In the genomic region with DNA sequence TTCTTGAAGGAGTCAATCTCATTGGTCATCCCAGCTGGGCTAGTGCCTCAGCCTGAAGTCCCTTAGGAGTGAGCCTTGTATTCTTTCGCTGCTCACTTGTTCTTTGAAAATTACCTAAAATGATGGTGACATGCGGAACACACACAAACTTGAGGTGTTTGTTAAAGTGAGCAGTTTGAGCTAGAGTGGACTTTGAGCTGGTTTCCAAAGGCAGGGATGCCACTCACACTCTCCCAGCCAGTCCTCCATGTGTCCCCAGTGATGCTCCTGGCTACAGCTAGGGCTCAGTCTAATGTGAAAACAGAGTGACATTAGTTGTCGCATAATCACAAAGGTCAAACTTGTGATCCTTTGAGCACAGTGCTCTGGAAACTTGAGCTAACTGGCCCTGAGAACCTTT, we compare ENCODE assay signal across 25 cellular contexts.
DNase-seq lines count a peak whose midpoint lies in the region; ATAC-seq, FAIRE-seq and TF ChIP-seq lines count a peak whose summit lies in the region.
"Had no signal": no experiment of that assay in that cellular context is flagged by ENCODE, and none has a peak within 500 bp of the region (broad histone marks: within the 10 kb centered on the region; RNA-seq: fewer than 3 reads in every experiment).

No MANE protein-coding gene starts in this region.

- no peak overlapping the region for H3K27ac Mint-ChIP-seq in nephron progenitor cell
- H3K27ac Mint-ChIP-seq: CD4-positive, alpha-beta memory T cell; H9; HFFc6 had no signal

- H3K36me3 ChIP-seq in K562 (ENCODE audit: control insufficient read depth, insufficient read depth, low read length) (peaks cover 13% of the 10 kb centered on the region; the same call in 2 of the 3 replicates), heart right ventricle (no peaks in the 10 kb centered on the region), HepG2 (replicated peaks in 1 of 2; ENCODE audit: control insufficient read depth in 1 of 2, insufficient read depth in 2 of 2, low read length in 2 of 2) (peaks cover 0 to 1% of the 10 kb centered on the region in 2 experiments; a peak in 1 of 5 replicates), A673 (ENCODE audit: insufficient read depth, low read length, poor library complexity, severe bottlenecking) (no peaks in the 10 kb centered on the region)

- H3K27me3 Mint-ChIP-seq in nephron progenitor cell (ENCODE audit: low read depth, poor library complexity) = no peaks in the 10 kb centered on the region
- H3K27me3 Mint-ChIP-seq: CD4-positive, alpha-beta memory T cell had no signal

- no peaks in the 10 kb centered on the region for H3K9me3 Mint-ChIP-seq in nephron progenitor cell
- H3K9me3 Mint-ChIP-seq: CD4-positive, alpha-beta memory T cell; H9; HFFc6 had no signal

- H3K4me1 ChIP-seq in K562 (replicated peaks in 1 of 2; ENCODE audit: control insufficient read depth in 2 of 2, insufficient read depth in 2 of 2, low read length in 2 of 2) (peaks cover 0 to 25% of the 10 kb centered on the region in 2 experiments; a peak in 4 of 5 replicates), heart right ventricle (peaks cover 5 to 30% (median 16%) of the 10 kb centered on the region in 9 donors), HepG2 (ENCODE audit: insufficient read depth, low read length) (peaks cover 24% of the 10 kb centered on the region), A673 (ENCODE audit: insufficient read depth, low read length, poor library complexity, severe bottlenecking) (no peaks in the 10 kb centered on the region)

- TF ChIP-seq RAD21 in K562 (CRISPR knock-in tag; conservative IDR thresholded peaks at IDR 0.05 in 1 of 2, IDR thresholded peaks at IDR 0.05 in 1 of 2) = no peak
- TF ChIP-seq RAD21 in HepG2 (CRISPR knock-in tag; IDR thresholded peaks at IDR 0.05) = no peak

- POLR2A ChIA-PET in K562 (lab: Yijun Ruan, JAX) = interaction anchor here (1.0 to 1.4 kb wide), 3 partner anchors 9 to 32 kb away, joined by 3 to 4 read pairs (median 3); no protein-coding TSS in a partner anchor
- POLR2A ChIA-PET in HepG2 (lab: Yijun Ruan, JAX) = interaction anchor here (0.6 to 1.4 kb wide), 4 partner anchors 17 to 166 kb away, joined by 3 to 6 read pairs (median 4); a partner anchor contains a TSS
- POLR2A ChIA-PET in A673 (lab: Charles Lee; ENCODE audit: low non-redundant PET) = no interaction called here

- H4K20me1 ChIP-seq in K562 (replicated peaks; ENCODE audit: control insufficient read depth, insufficient read depth, low read length) (no peaks in the 10 kb centered on the region), HepG2 (ENCODE audit: insufficient read depth, low read length) (no peaks in the 10 kb centered on the region)
- H4K20me1 ChIP-seq: BLaER1 treated with 17β-estradiol and CSF1 and Interleukin-3, amounts not matched to agents 10 nM and 100 nM had no signal

- DNase-seq in K562 (ENCODE audit: extremely low read depth in 1 of 4, low spot score in 3 of 4) (no peak), heart right ventricle (no peak), HepG2 (ENCODE audit: low spot score) (peak; percentile 67), nephron progenitor cell (no peak), A673 (ENCODE audit: low spot score) (no peak), COLO668 (lab: John Stamatoyannopoulos, UW; ENCODE audit: unreplicated experiment) (no peak), NCI-H2029 (lab: John Stamatoyannopoulos, UW) (no peak)
- DNase-seq: ACHN; CD4-positive, alpha-beta memory T cell; DND-41; H9; HFFc6; IMR-90; NCI-H1105 treated with DMSO at 0.1 percent for 48 hours; NCI-H2081; NCI-H2171 treated with DMSO at 0.1 percent for 48 hours; NCI-H446 treated with DMSO at 0.1 percent for 48 hours; NCI-H526 treated with DMSO at 0.1 percent for 48 hours; PC-3; SIG-M5; SK-N-SH had no signal

- peaks cover 12% of the 10 kb centered on the region for H3K4me1 Mint-ChIP-seq in nephron progenitor cell

- no peak for FAIRE-seq in K562 (lab: Jason Lieb, UNC)
- FAIRE-seq in HepG2 (lab: Jason Lieb, UNC) = peak; percentile 93
- FAIRE-seq: GM12878 had no signal

- intact Hi-C loops in K562 (cut with micrococcal nuclease) = no loop called here
- intact Hi-C loops in heart right ventricle (cut with DNase I) = no loop called here
- intact Hi-C loops in HepG2 (cut with micrococcal nuclease; ENCODE audit: unreplicated experiment) = no loop called here
- intact Hi-C loops in A673 (cut with micrococcal nuclease; ENCODE audit: unreplicated experiment) = no loop called here

- TF ChIP-seq CTCF in K562 (IDR thresholded peaks at IDR 0.05 in 2 of 3, conservative IDR thresholded peaks at IDR 0.05 in 1 of 3; ENCODE audit: insufficient read depth in 2 of 3, low read depth in 1 of 3, low read length in 3 of 3) = no peak
- TF ChIP-seq CTCF in heart right ventricle (IDR thresholded peaks at IDR 0.05) = no peak
- no peak for TF ChIP-seq CTCF in HepG2 (CRISPR knock-in tag; IDR thresholded peaks at IDR 0.05)
- no peak for TF ChIP-seq CTCF in nephron progenitor cell (IDR thresholded peaks at IDR 0.05)
- no peak for TF ChIP-seq CTCF in A673 (conservative IDR thresholded peaks at IDR 0.05; ENCODE audit: low read depth, low read length)

- no peak overlapping the region for H3K4me3 ChIP-seq in K562
- no peak overlapping the region for H3K4me3 ChIP-seq in heart right ventricle
- H3K4me3 ChIP-seq in HepG2 (replicated peaks in 1 of 3; ENCODE audit: insufficient read depth in 1 of 3, low read depth in 2 of 3, low read length in 3 of 3) = peak overlapping the region in 1 of 3 experiments; percentile 22; a peak in 1 of 6 replicates
- no peak overlapping the region for H3K4me3 ChIP-seq in A673 (ENCODE audit: low read depth, low read length, poor library complexity, severe bottlenecking)
- H3K4me3 ChIP-seq: BLaER1 treated with 17β-estradiol and CSF1 and Interleukin-3, amounts not matched to agents 10 nM and 100 nM; GM12878; GM23248 had no signal

- BruUV-seq in K562 (replicated peaks; lab: Mats Ljungman, UMichigan) (no TSS peak), HepG2 (replicated peaks; lab: Mats Ljungman, UMichigan) (no TSS peak), A673 (replicated peaks; lab: Mats Ljungman, UMichigan) (no TSS peak)

- no peaks in the 10 kb centered on the region for H3K36me3 Mint-ChIP-seq in nephron progenitor cell (ENCODE audit: low read depth)
- H3K36me3 Mint-ChIP-seq: CD4-positive, alpha-beta memory T cell had no signal

- 80% methylated on average over 3 of the region's 3 CpGs for WGBS in K562 (ENCODE audit: insufficient coverage, low coverage, missing lambda C conversion rate)
- WGBS in heart right ventricle, 2 donors = 97% methylated on average over 3 of the region's 3 CpGs
- WGBS in HepG2 (ENCODE audit: low lambda C conversion rate) = 67% methylated on average over 2 of the region's 3 CpGs

- H3K79me2 ChIP-seq in K562 (ENCODE audit: control insufficient read depth, insufficient read depth, low read length) (no peaks in the 10 kb centered on the region), HepG2 (ENCODE audit: insufficient read depth, low read length) (no peaks in the 10 kb centered on the region)

- TF ChIP-seq POLR2A in K562 (conservative IDR thresholded peaks at IDR 0.05) = no peak
- TF ChIP-seq POLR2A in HepG2 (IDR thresholded peaks at IDR 0.05; ENCODE audit: insufficient read depth in 1 of 2, low read depth in 2 of 2, low read length in 2 of 2) = no peak

- CTCF ChIA-PET in K562 (lab: Yijun Ruan, JAX; ENCODE audit: low intra/inter-chr PET ratio) = no interaction called here
- CTCF ChIA-PET in HepG2 (lab: Yijun Ruan, JAX; ENCODE audit: low intra/inter-chr PET ratio, low total read pairs) = no interaction called here
- CTCF ChIA-PET in A673 (lab: Charles Lee) = no interaction called here

- no peak overlapping the region for H3K9ac ChIP-seq in K562 (ENCODE audit: insufficient read depth in 1 of 2, low read depth in 2 of 2, low read length in 2 of 2)
- H3K9ac ChIP-seq in HepG2 (ENCODE audit: insufficient read depth, low read depth, low read length) = no peak overlapping the region
- H3K9ac ChIP-seq: BLaER1 treated with 17β-estradiol and CSF1 and Interleukin-3, amounts not matched to agents 10 nM and 100 nM; GM23248; SK-N-SH had no signal

- no peak overlapping the region for H3K4me3 Mint-ChIP-seq in nephron progenitor cell
- H3K4me3 Mint-ChIP-seq: CD4-positive, alpha-beta memory T cell; H9; HFFc6 had no signal

- no peaks in the 10 kb centered on the region for H3K9me1 ChIP-seq in K562 (ENCODE audit: control insufficient read depth, insufficient read depth, low read length)

- ATAC-seq in K562 (peak; percentile 12; the same call in 1 of the 3 replicates), heart right ventricle (peak in 3 of 8 donors; percentile 25 to 38 (median 33)), HepG2 (peak; percentile 95)
- ATAC-seq: PC-3 had no signal

- in situ Hi-C loops in K562 (cut with MboI) (no loop called here), HepG2 (cut with HindIII; ENCODE audit: extremely low pct_ligation_motif_present, low pct_unique_long_range_greater_than_20kb) (no loop called here)

- H2AFZ ChIP-seq in K562 (ENCODE audit: low read depth, low read length) (no peak overlapping the region), HepG2 (ENCODE audit: low read length) (no peak overlapping the region)
- H2AFZ ChIP-seq: GM23248 had no signal

- H3K27me3 ChIP-seq in K562 (ENCODE audit: control insufficient read depth in 2 of 2, insufficient read depth in 2 of 2, low read length in 2 of 2) (no peaks in the 10 kb centered on the region), heart right ventricle (no peaks in the 10 kb centered on the region), HepG2 (ENCODE audit: control insufficient read depth in 1 of 2, insufficient read depth in 2 of 2, low read length in 2 of 2) (no peaks in the 10 kb centered on the region), A673 (replicated peaks; ENCODE audit: insufficient read depth, low read depth, low read length, poor library complexity) (no peaks in the 10 kb centered on the region)
- H3K27me3 ChIP-seq: BLaER1 treated with 17β-estradiol and CSF1 and Interleukin-3, amounts not matched to agents 10 nM and 100 nM had no signal

- TF ChIP-seq EP300 in K562 (IDR thresholded peaks at IDR 0.05; ENCODE audit: low read length) = no peak
- 0 out of 4 replicates have a peak, but pooled peaks of 1 of the 2 experiments have one; percentile 14 for TF ChIP-seq EP300 in HepG2 (IDR thresholded peaks at IDR 0.05; ENCODE audit: low read depth in 2 of 2, low read length in 2 of 2)
- no peak for TF ChIP-seq EP300 in HepG2 (CRISPR knock-in tag; IDR thresholded peaks at IDR 0.05; ENCODE audit: borderline replicate concordance)

- H3K27ac ChIP-seq in K562 (ENCODE audit: extremely low read depth, low read depth, low read length) (no peak overlapping the region), heart right ventricle (peak overlapping the region in 9 of 10 donors; percentile 41 to 86 (median 78)), HepG2 (ENCODE audit: extremely low read length, insufficient read depth, low read length) (peak overlapping the region; percentile 43), A673 (ENCODE audit: low read depth, low read length, poor library complexity, severe bottlenecking) (no peak overlapping the region)
- H3K27ac ChIP-seq: BLaER1 treated with 17β-estradiol and CSF1 and Interleukin-3, amounts not matched to agents 10 nM and 100 nM; GM23248; HL-60 had no signal

- H3K4me2 ChIP-seq in K562 (ENCODE audit: insufficient read depth, low read length) (no peak overlapping the region), HepG2 (ENCODE audit: low read depth, low read length) (peak overlapping the region; percentile 41)
- H3K4me2 ChIP-seq: BLaER1 treated with 17β-estradiol and CSF1 and Interleukin-3, amounts not matched to agents 10 nM and 100 nM; SK-N-SH had no signal

- H3K9me3 ChIP-seq in K562 (replicated peaks; ENCODE audit: control insufficient read depth, insufficient read depth, low read depth, low read length) (no peaks in the 10 kb centered on the region), heart right ventricle (no peaks in the 10 kb centered on the region), HepG2 (ENCODE audit: low read length) (no peaks in the 10 kb centered on the region), A673 (ENCODE audit: low read depth, low read length, poor library complexity, severe bottlenecking) (no peaks in the 10 kb centered on the region)
- H3K9me3 ChIP-seq: BLaER1 treated with 17β-estradiol and CSF1 and Interleukin-3, amounts not matched to agents 10 nM and 100 nM; SK-N-SH had no signal

Comparison
In these comparisons a context has a peak if more than half of its experiments do, and no peak if none do; other contexts are left out.
1. H3K27ac ChIP-seq: peak in heart right ventricle (9 of 10) and HepG2 (single experiment); none in K562 (single experiment) and A673 (single experiment).